ENCODE assay signal across 23 cellular contexts in genomic region chr12:1384910-1385309, GRCh38.
"Had no signal": no experiment of that assay in that cellular context is flagged by ENCODE, and none has a peak within 500 bp of the region (broad histone marks: within the 10 kb centered on the region; RNA-seq: fewer than 3 reads in every experiment).

No MANE protein-coding gene starts in this region.

- H3K4me1 ChIP-seq: SJSA1 had no signal

- H3K9me3 ChIP-seq: SJSA1 had no signal

- DNase-seq: activated CD4-positive, alpha-beta T cell treated with anti-CD3 and anti-CD28 coated beads for 4 hours; activated CD8-positive, alpha-beta memory T cell treated with anti-CD3 and anti-CD28 coated beads, Interleukin-2, amount 50 U/mL, for 4 hours; activated CD8-positive, alpha-beta T cell treated with anti-CD3 and anti-CD28 coated beads for 36 hours; activated effector memory CD4-positive, alpha-beta T cell treated with anti-CD3 and anti-CD28 coated beads, Interleukin-2, amount 50 U/mL, for 16 hours; activated naive CD4-positive, alpha-beta T cell treated with Interleukin-2 at 50 U/mL for 16 hours; activated naive CD8-positive, alpha-beta T cell treated with anti-CD3 and anti-CD28 coated beads, Interleukin-2, amount 50 U/mL, for 24 hours; activated T-cell treated with anti-CD3 and anti-CD28 coated beads, Interleukin-2, amount 50 U/mL, for 1 hour; amygdala; brain microvascular endothelial cell; Karpas-422; NCI-H1048; NCI-H1930; NCI-H2107; NCI-H510A treated with DMSO at 0.1 percent for 48 hours; PC-3; SHP77; SW 1271 had no signal

- H3K4me3 ChIP-seq: cardiac muscle cell, SJSA1 had no signal

- FAIRE-seq: RCC 7860 had no signal

- ATAC-seq: activated CD4-positive, CD25-positive, alpha-beta regulatory T cell treated with anti-CD3 and anti-CD28 coated beads, Interleukin-2, amount 50 U/mL, for 24 hours; activated CD8-positive, alpha-beta T cell treated with anti-CD3 and anti-CD28 coated beads for 36 hours; activated naive CD4-positive, alpha-beta T cell treated with anti-CD3 and anti-CD28 coated beads, Interleukin-2, amount 50 U/mL, for 72 hours; activated naive CD8-positive, alpha-beta T cell treated with anti-CD3 and anti-CD28 coated beads, Interleukin-2, amount 50 U/mL, for 24 hours; PC-3; SK-N-SH treated with all-trans-retinoic acid at 6 μM for 48 hours had no signal

- H3K27ac ChIP-seq: brain microvascular endothelial cell, cardiac muscle cell, SJSA1 had no signal

- H3K27me3 ChIP-seq: brain microvascular endothelial cell, cardiac muscle cell, SJSA1 had no signal

- H3K36me3 ChIP-seq: brain microvascular endothelial cell, cardiac muscle cell had no signal
